21 cellular contexts compared by ENCODE assay signal in the genomic region with DNA sequence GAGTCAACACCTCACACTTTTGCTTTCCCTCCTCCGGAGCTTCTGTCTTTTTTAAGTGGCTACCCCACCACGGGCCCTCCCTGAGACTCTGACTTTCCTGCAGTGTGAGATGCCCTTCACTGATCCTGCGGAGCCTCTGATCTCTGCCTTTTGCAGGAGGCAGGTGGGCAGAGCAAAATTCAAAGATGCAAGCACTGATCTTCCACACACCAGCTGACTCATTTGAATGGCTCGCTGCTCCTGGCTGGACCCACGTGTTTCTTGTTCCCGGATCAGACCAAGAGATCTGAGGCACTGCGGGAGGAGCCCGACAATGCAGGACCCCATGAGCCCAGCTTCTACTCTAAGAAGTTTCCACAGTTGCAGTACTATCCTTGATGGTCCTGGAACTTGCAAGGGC.
DNase-seq lines count a peak whose midpoint lies in the region; FAIRE-seq and TF ChIP-seq lines count a peak whose summit lies in the region.
"Had no signal": no experiment of that assay in that cellular context is flagged by ENCODE, and none has a peak within 500 bp of the region (broad histone marks: within the 10 kb centered on the region; RNA-seq: fewer than 3 reads in every experiment).

No MANE protein-coding gene starts in this region.

- in situ Hi-C loops in ACHN (cut with HindIII; ENCODE audit: low pct_ligation_motif_present, low pct_unique_long_range_greater_than_20kb, low sequenced_read_pairs): no loop called here

- intact Hi-C loops in adrenal gland (cut with DNase I) (no loop called here), prostate gland (cut with DNase I) (no loop called here)

- TF ChIP-seq CTCF in adrenal gland (IDR thresholded peaks at IDR 0.05) (no peak), prostate gland (IDR thresholded peaks at IDR 0.05) (no peak)

- H3K4me1 ChIP-seq in adrenal gland (replicated peaks in 1 of 2): peaks cover 0 to 20% of the 10 kb centered on the region in 2 donors
- no peaks in the 10 kb centered on the region for H3K4me1 ChIP-seq in prostate gland (replicated peaks)
- H3K4me1 ChIP-seq: A549, sigmoid colon, suprapubic skin, vagina had no signal

- 26 to 55% (median 48%) methylated on average over 8 of the region's 8 CpGs for WGBS in adrenal gland, 4 donors
- 57% methylated on average over 8 of the region's 8 CpGs for WGBS in prostate gland

- no peaks in the 10 kb centered on the region for H3K9me3 ChIP-seq in adrenal gland (replicated peaks in 1 of 3)
- H3K9me3 ChIP-seq in prostate gland: no peaks in the 10 kb centered on the region
- H3K9me3 ChIP-seq: A549, sigmoid colon, suprapubic skin, vagina had no signal

- H3K27me3 ChIP-seq in adrenal gland: no peaks in the 10 kb centered on the region
- no peaks in the 10 kb centered on the region for H3K27me3 ChIP-seq in prostate gland (replicated peaks; ENCODE audit: insufficient read depth)
- H3K27me3 ChIP-seq: sigmoid colon, suprapubic skin, vagina had no signal

- DNase-seq in ACHN: peak; percentile 43
- peak; percentile 5 for DNase-seq in HTR-8/SVneo (ENCODE audit: insufficient read length, low spot score)
- peak in 6 of 7 donors; percentile 56 to 70 (median 65) for DNase-seq in adrenal gland
- peak; percentile 4 for DNase-seq in kidney glomerular epithelial cell (lab: John Stamatoyannopoulos, UW)
- no peak for DNase-seq in NCI-H1105 (lab: John Stamatoyannopoulos, UW)
- no peak for DNase-seq in prostate gland (ENCODE audit: low spot score)
- no peak for DNase-seq in AG08395 (ENCODE audit: low spot score)
- DNase-seq in stimulated activated naive CD4-positive, alpha-beta T cell treated with Interleukin-2 at 50 U/mL for 16 hours (lab: John Stamatoyannopoulos, UW): no peak
- DNase-seq: endodermal cell, GF-D8, head of caudate nucleus, KG1, NCI-H1048, NCI-H2029 treated with DMSO at 0.1 percent for 48 hours, sigmoid colon had no signal

- TF ChIP-seq POLR2A in adrenal gland (IDR thresholded peaks at IDR 0.05): no peak
- no peak for TF ChIP-seq POLR2A in prostate gland (IDR thresholded peaks at IDR 0.05)

- no peak for FAIRE-seq in HTR-8/SVneo (lab: Jason Lieb, UNC)
- FAIRE-seq: A549, colon had no signal

- H3K27ac ChIP-seq in adrenal gland (peak overlapping the region in 1 of 5 donors; percentile 56), prostate gland (no peak overlapping the region)
- H3K27ac ChIP-seq: A549, C4-2B, sigmoid colon, suprapubic skin, vagina had no signal

- H3K36me3 ChIP-seq in adrenal gland (replicated peaks in 1 of 2) (no peaks in the 10 kb centered on the region), prostate gland (no peaks in the 10 kb centered on the region)
- H3K36me3 ChIP-seq: sigmoid colon, suprapubic skin, vagina had no signal

- H3K4me3 ChIP-seq in adrenal gland (no peak overlapping the region), prostate gland (no peak overlapping the region)
- H3K4me3 ChIP-seq: A549, lung, sigmoid colon, suprapubic skin, vagina had no signal

Comparison
In these comparisons a context has a peak if more than half of its experiments do, and no peak if none do; other contexts are left out.
1. DNase-seq: peak in ACHN (single experiment), HTR-8/SVneo (single experiment), adrenal gland (6 of 7) and kidney glomerular epithelial cell (single experiment); none in NCI-H1105 (single experiment), prostate gland (single experiment), AG08395 (single experiment) and stimulated activated naive CD4-positive, alpha-beta T cell treated with Interleukin-2 at 50 U/mL for 16 hours (single experiment).